In genomic region chr17:30234954-30235353, GRCh38 we compare ENCODE assay signal across 10 cellular contexts. TPM values are rescaled to one million over a fixed set of nuclear protein-coding genes. Genes with fewer than 3 reads are reported as not detected.
A peak's percentile ranks its signal among the peaks of the same experiment; 100 is the strongest.
DNase-seq lines count a peak whose midpoint lies in the region; ATAC-seq, FAIRE-seq and TF ChIP-seq lines count a peak whose summit lies in the region.
"Had no signal": no experiment of that assay in that cellular context is flagged by ENCODE, and none has a peak within 500 bp of the region (broad histone marks: within the 10 kb centered on the region; RNA-seq: fewer than 3 reads in every experiment).

No MANE protein-coding gene starts in this region.

- DNase-seq in activated naive CD4-positive, alpha-beta T cell treated with anti-CD3 and anti-CD28 coated beads, Interleukin-2, amount 50 U/mL, for 16 hours: no peak
- DNase-seq in activated B cell treated with CpG ODN at 0.5 μM for 24 hours (no peak), tibial nerve (ENCODE audit: low spot score in 2 of 2) (no peak), SIG-M5 (lab: John Stamatoyannopoulos, UW) (no peak), GF-D8 (lab: John Stamatoyannopoulos, UW) (no peak), NCI-H1436 (lab: John Stamatoyannopoulos, UW) (no peak)
- DNase-seq: nucleus accumbens had no signal

- CTCF ChIA-PET in activated B cell treated with CpG ODN at 0.5 μM for 24 hours (lab: Charles Lee): interaction anchor here (0.9 kb wide), 1 partner anchor 130 kb away, joined by 4 read pairs; no protein-coding TSS in a partner anchor

- POLR2A ChIA-PET in activated B cell treated with CpG ODN at 0.5 μM for 24 hours (lab: Charles Lee): no interaction called here

- peak overlapping the region; percentile 74 for H3K4me3 Mint-ChIP-seq in activated naive CD4-positive, alpha-beta T cell treated with anti-CD3 and anti-CD28 coated beads, Interleukin-2, amount 50 U/mL, for 24 hours
- H3K4me3 Mint-ChIP-seq in activated B cell treated with CpG ODN at 0.5 μM for 24 hours: peak overlapping the region; percentile 66

- H3K9me3 Mint-ChIP-seq in activated naive CD4-positive, alpha-beta T cell treated with anti-CD3 and anti-CD28 coated beads, Interleukin-2, amount 50 U/mL, for 24 hours: no peaks in the 10 kb centered on the region
- H3K9me3 Mint-ChIP-seq in activated B cell treated with CpG ODN at 0.5 μM for 24 hours: no peaks in the 10 kb centered on the region

- intact Hi-C loops in activated B cell treated with CpG ODN at 0.5 μM for 24 hours (cut with micrococcal nuclease): loop anchor here (10.0 kb wide), 1 partner anchor 130 kb away; no protein-coding TSS in a partner anchor

- no peak overlapping the region for H3K27ac Mint-ChIP-seq in activated naive CD4-positive, alpha-beta T cell treated with anti-CD3 and anti-CD28 coated beads, Interleukin-2, amount 50 U/mL, for 24 hours
- H3K27ac Mint-ChIP-seq in activated B cell treated with CpG ODN at 0.5 μM for 24 hours: no peak overlapping the region

- peak; percentile 5 for FAIRE-seq in islet of Langerhans (lab: Jason Lieb, UNC)

- no peaks in the 10 kb centered on the region for H3K9me3 ChIP-seq in tibial nerve

- ATAC-seq in activated B cell treated with CpG ODN at 0.5 μM for 24 hours (ENCODE audit: low read depth): peak; percentile 18

- H3K27me3 ChIP-seq in tibial nerve: peaks cover 0 to 48% of the 10 kb centered on the region in 2 donors

- H3K36me3 Mint-ChIP-seq in activated naive CD4-positive, alpha-beta T cell treated with anti-CD3 and anti-CD28 coated beads, Interleukin-2, amount 50 U/mL, for 24 hours: no peaks in the 10 kb centered on the region
- no peaks in the 10 kb centered on the region for H3K36me3 Mint-ChIP-seq in activated B cell treated with CpG ODN at 0.5 μM for 24 hours (ENCODE audit: low read depth)

- no peak for TF ChIP-seq EP300 in tibial nerve (IDR thresholded peaks at IDR 0.05)

- peak overlapping the region in 2 of 4 donors; percentile 19 to 66 for H3K27ac ChIP-seq in tibial nerve

- H3K36me3 ChIP-seq in tibial nerve: no peaks in the 10 kb centered on the region

- peaks cover 0 to 41% (median 28%) of the 10 kb centered on the region in 4 donors for H3K4me1 ChIP-seq in tibial nerve

- TF ChIP-seq POLR2A in tibial nerve (IDR thresholded peaks at IDR 0.05): no peak

- TF ChIP-seq CTCF in activated B cell treated with CpG ODN at 0.5 μM for 24 hours (IDR thresholded peaks at IDR 0.05) (no peak), tibial nerve (IDR thresholded peaks at IDR 0.05) (no peak)

- peaks cover 21% of the 10 kb centered on the region for H3K4me1 Mint-ChIP-seq in activated naive CD4-positive, alpha-beta T cell treated with anti-CD3 and anti-CD28 coated beads, Interleukin-2, amount 50 U/mL, for 24 hours
- H3K4me1 Mint-ChIP-seq in activated B cell treated with CpG ODN at 0.5 μM for 24 hours: peaks cover 24% of the 10 kb centered on the region

- 26 to 42% methylated on average over 12 of the region's 12 CpGs for WGBS in tibial nerve, 2 donors

- H3K4me3 ChIP-seq in tibial nerve: peak overlapping the region in 3 of 4 donors; percentile 23 to 50 (median 35)

- H3K27me3 Mint-ChIP-seq in activated naive CD4-positive, alpha-beta T cell treated with anti-CD3 and anti-CD28 coated beads, Interleukin-2, amount 50 U/mL, for 24 hours: peaks cover 40% of the 10 kb centered on the region
- H3K27me3 Mint-ChIP-seq in activated B cell treated with CpG ODN at 0.5 μM for 24 hours: peaks cover 55% of the 10 kb centered on the region

RNA-seq across cellular contexts. Expression of gene SLC6A4, which starts 0.5 kb away (rescaled TPM):
- total RNA-seq in activated B cell treated with CpG ODN at 0.5 μM for 24 hours (not detected in 2 replicates), tibial nerve (1 to 10 TPM in 3 of 4 donors, under 1 TPM in 1; under 0.01 to 4.0 (median 2.5) TPM)
- total RNA-seq: HT-29 had no signal

RNA-seq across cellular contexts. Expression of gene BLMH, which starts 56.8 kb away (rescaled TPM):
- total RNA-seq in activated B cell treated with CpG ODN at 0.5 μM for 24 hours (38.0 and 40.3 TPM in 2 replicates), tibial nerve (10 to 100 TPM; 18.1 to 35.7 (median 28.1) TPM)
